In genomic region chr17:38747385-38748328, GRCh38 we compare ENCODE assay signal across 6 cellular contexts. TPM values are rescaled to one million over a fixed set of nuclear protein-coding genes. Genes with fewer than 3 reads are reported as not detected.
DNase-seq lines count a peak whose midpoint lies in the region; ATAC-seq and TF ChIP-seq lines count a peak whose summit lies in the region.

No MANE protein-coding gene starts in this region.

- intact Hi-C loops in left cardiac atrium (cut with DNase I) (loop anchor here in 1 of 2 donors (5.0 kb wide), 1 partner anchor 45 kb away; no protein-coding TSS in a partner anchor), transverse colon (cut with DNase I; ENCODE audit: low total_unique reads) (no loop called here)

- H3K27ac ChIP-seq in DOHH2 (ENCODE audit: low read depth, low read length), result no peak overlapping the region
- H3K27ac ChIP-seq in transverse colon, result peak overlapping the region; percentile 88 to 96 (median 89)

- WGBS in transverse colon (ENCODE audit: low coverage in 1 of 2), 2 donors, result 1% methylated on average over 52 of the region's 79 CpGs; no CpG with 5 or more reads in 1 of the 2 donors

- H3K9me2 ChIP-seq in DOHH2 (replicated peaks; ENCODE audit: control insufficient read depth, low read length), result no peaks in the 10 kb centered on the region

- peaks cover 23% of the 10 kb centered on the region for H3F3A ChIP-seq in DOHH2 (ENCODE audit: control insufficient read depth, insufficient read depth)

- H3K4me3 ChIP-seq in DOHH2 (ENCODE audit: low read length), result peak overlapping the region; percentile 97
- peak overlapping the region; percentile 52 to 95 (median 61) for H3K4me3 ChIP-seq in transverse colon

- no peak for TF ChIP-seq EP300 in transverse colon (IDR thresholded peaks at IDR 0.05; ENCODE audit: low read depth)

- H4K20me1 ChIP-seq in DOHH2 (ENCODE audit: control insufficient read depth, insufficient read depth, low read depth, low read length), result no peaks in the 10 kb centered on the region

- TF ChIP-seq POLR2A in transverse colon (IDR thresholded peaks at IDR 0.05), result no peak

- H3K9me3 ChIP-seq in DOHH2 (ENCODE audit: control insufficient read depth, insufficient read depth, low read length) (no peaks in the 10 kb centered on the region), transverse colon (no peaks in the 10 kb centered on the region)

- H3K36me3 ChIP-seq in DOHH2 (ENCODE audit: control insufficient read depth, low read length) (peaks cover under 1% of the 10 kb centered on the region), transverse colon (no peaks in the 10 kb centered on the region)

- H3K27me3 ChIP-seq in DOHH2 (ENCODE audit: control insufficient read depth, low read length) (peaks cover 20% of the 10 kb centered on the region), transverse colon (no peaks in the 10 kb centered on the region)

- no peak for ATAC-seq in left cardiac atrium
- no peak for ATAC-seq in GM18519 (IDR thresholded peaks at IDR 0.05; ENCODE audit: low FRiP score, unreplicated experiment)

- H3K4me1 ChIP-seq in DOHH2 (ENCODE audit: control insufficient read depth, low read length) (peaks cover 72% of the 10 kb centered on the region), transverse colon (peaks cover 18 to 72% (median 50%) of the 10 kb centered on the region in 4 donors)

- H3K4me2 ChIP-seq in DOHH2 (ENCODE audit: low read length), result peak overlapping the region; percentile 97

- in situ Hi-C loops in transverse colon (cut with MboI; ENCODE audit: low pct_ligation_motif_present in 1 of 4, low pct_unique_long_range_greater_than_20kb in 1 of 4, low sequenced_read_pairs in 3 of 4), result no loop called here

- peak; percentile 28 for DNase-seq in OCI-M1 (lab: John Stamatoyannopoulos, UW)
- DNase-seq in left cardiac atrium, result peak; percentile 74
- peak; percentile 57 for DNase-seq in transverse colon
- DNase-seq in NCI-H187 (lab: John Stamatoyannopoulos, UW), result no peak

- TF ChIP-seq CTCF in DOHH2 (IDR thresholded peaks at IDR 0.05; ENCODE audit: low read depth, low read length, poor library complexity, severe bottlenecking) (peak; percentile 54), transverse colon (IDR thresholded peaks at IDR 0.05) (peak in 2 of 5 experiments; percentile 6 to 10)

- H3K79me2 ChIP-seq in DOHH2 (ENCODE audit: control insufficient read depth, low read length), result peaks cover 4% of the 10 kb centered on the region

RNA-seq across cellular contexts. Expression of gene PCGF2, which starts 0.5 kb away (rescaled TPM):
- total RNA-seq in left cardiac atrium, result 10 to 100 TPM; 28.2 to 45.2 TPM
- total RNA-seq in transverse colon, result 10 to 100 TPM in 3 of 4 donors, 1 to 10 TPM in 1; 9.1 to 41.9 (median 12.2) TPM

RNA-seq across cellular contexts. Expression of gene PSMB3, which starts 4.9 kb away (rescaled TPM):
- total RNA-seq in left cardiac atrium, result 100 to 1,000 TPM; 139 to 163 TPM
- total RNA-seq in transverse colon, result 100 to 1,000 TPM; 137 to 169 (median 159) TPM

RNA-seq across cellular contexts. Expression of gene CISD3, which starts 17.5 kb away (rescaled TPM):
- 10 to 100 TPM; 51.1 to 66.2 TPM for total RNA-seq in left cardiac atrium
- 10 to 100 TPM; 11.2 to 35.0 (median 20.5) TPM for total RNA-seq in transverse colon

RNA-seq across cellular contexts. Expression of gene MLLT6, which starts 42.6 kb away (rescaled TPM):
- total RNA-seq in left cardiac atrium, result 10 to 100 TPM; 76.1 to 88.9 TPM
- 100 to 1,000 TPM in 2 of 4 donors, 10 to 100 TPM in 2; 68.7 to 272 (median 100) TPM for total RNA-seq in transverse colon

RNA-seq across cellular contexts. Expression of gene PIP4K2B, which starts 51.7 kb away (rescaled TPM):
- total RNA-seq in left cardiac atrium (10 to 100 TPM; 36.1 to 42.0 TPM), transverse colon (10 to 100 TPM; 15.3 to 63.5 (median 23.5) TPM)

Comparison
In these comparisons a context has a peak if more than half of its experiments do, and no peak if none do; other contexts are left out.
1. DNase-seq: peak in OCI-M1 (single experiment), left cardiac atrium (single experiment) and transverse colon (single experiment); none in NCI-H187 (0 of 2).